Comparison of ENCODE assay signal across 12 cellular contexts in the genomic region with DNA sequence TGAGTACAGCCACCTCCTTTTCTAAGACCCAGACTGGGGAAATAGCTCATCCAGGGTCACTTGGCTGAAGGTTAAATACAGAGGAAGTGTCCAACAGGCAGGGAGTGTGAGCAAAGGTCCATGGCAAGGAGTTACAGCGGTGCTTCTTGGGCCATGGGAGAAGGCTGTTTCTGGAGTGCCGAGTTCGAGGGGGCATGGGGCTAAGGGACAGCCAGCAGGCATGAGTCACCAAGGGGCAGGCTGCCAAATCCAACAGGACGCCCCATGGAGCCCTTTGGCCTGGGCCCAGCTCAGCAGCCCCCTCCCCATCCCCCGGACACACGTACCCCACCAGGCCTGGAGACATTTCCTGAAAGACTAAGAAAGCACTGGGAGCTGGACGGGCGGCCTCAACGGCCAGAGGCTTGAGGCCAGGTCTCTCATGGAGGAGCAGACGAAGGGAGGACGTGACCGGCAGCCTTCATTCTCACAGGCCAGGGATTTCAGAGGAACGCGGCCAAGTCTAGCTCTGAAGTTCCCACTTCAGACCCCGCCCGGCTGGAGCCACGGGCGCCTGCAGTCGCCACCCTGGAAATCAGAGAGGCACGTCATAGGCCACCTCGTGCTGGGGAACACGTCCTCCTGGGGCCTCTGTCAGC.
A peak's percentile ranks its signal among the peaks of the same experiment; 100 is the strongest.
DNase-seq lines count a peak whose midpoint lies in the region; TF ChIP-seq lines count a peak whose summit lies in the region.
"Had no signal": no experiment of that assay in that cellular context is flagged by ENCODE, and none has a peak within 500 bp of the region (broad histone marks: within the 10 kb centered on the region; RNA-seq: fewer than 3 reads in every experiment).

No MANE protein-coding gene starts in this region.

- 33 to 50% methylated on average over 16 to 22 of the region's 22 CpGs for WGBS in tibial nerve, 2 donors

- H3K4me3 ChIP-seq in tibial nerve (no peak overlapping the region), colonic mucosa (no peak overlapping the region)
- H3K4me3 ChIP-seq: GM23248, SJSA1 had no signal

- intact Hi-C loops in colonic mucosa (cut with DNase I), result no loop called here

- peak; percentile 43 for DNase-seq in activated effector memory CD4-positive, alpha-beta T cell treated with anti-CD3 and anti-CD28 coated beads, Interleukin-2, amount 50 U/mL, for 16 hours
- no peak for DNase-seq in activated effector memory CD4-positive, alpha-beta T cell treated with Interleukin-2 at 50 U/mL for 16 hours
- DNase-seq in dermis blood vessel endothelial cell, result peak; percentile 97
- DNase-seq in lung microvascular endothelial cell (ENCODE audit: low read depth in 2 of 2), result peak; percentile 92 to 94
- peak; percentile 32 to 44 for DNase-seq in tibial nerve (ENCODE audit: low spot score in 2 of 2)
- no peak for DNase-seq in NCI-H69 (lab: John Stamatoyannopoulos, UW)
- no peak for DNase-seq in colonic mucosa
- DNase-seq in activated T-cell treated with anti-CD3 and anti-CD28 coated beads, Interleukin-2, amount 50 U/mL, for 1 hour, result no peak
- DNase-seq: GM23248, IMR-90, NCI-H2227 treated with DMSO at 0.1 percent for 48 hours had no signal

- peak overlapping the region in 1 of 2 donors; percentile 5 for H3K9ac ChIP-seq in colonic mucosa (ENCODE audit: low read depth in 2 of 2, low read length in 2 of 2)
- H3K9ac ChIP-seq: GM23248 had no signal

- H3K36me3 ChIP-seq in tibial nerve, result peaks cover 0 to 29% (median 0%) of the 10 kb centered on the region in 3 donors
- H3K36me3 ChIP-seq in colonic mucosa, result no peaks in the 10 kb centered on the region

- H3K27ac ChIP-seq in tibial nerve (peak overlapping the region in 2 of 4 donors; percentile 65 to 69), colonic mucosa (no peak overlapping the region)
- H3K27ac ChIP-seq: GM23248, SJSA1 had no signal

- TF ChIP-seq CTCF in tibial nerve (IDR thresholded peaks at IDR 0.05) (no peak), colonic mucosa (IDR thresholded peaks at IDR 0.05) (no peak)

- H3K27me3 ChIP-seq in tibial nerve, result no peaks in the 10 kb centered on the region
- no peaks in the 10 kb centered on the region for H3K27me3 ChIP-seq in colonic mucosa
- H3K27me3 ChIP-seq: SJSA1 had no signal

- TF ChIP-seq POLR2A in tibial nerve (IDR thresholded peaks at IDR 0.05), result no peak

- H3K9me3 ChIP-seq in tibial nerve (no peaks in the 10 kb centered on the region), colonic mucosa (no peaks in the 10 kb centered on the region)
- H3K9me3 ChIP-seq: SJSA1 had no signal

- H3K4me1 ChIP-seq in tibial nerve, result peaks cover 0 to 38% (median 5%) of the 10 kb centered on the region in 4 donors
- H3K4me1 ChIP-seq in colonic mucosa, result no peaks in the 10 kb centered on the region
- H3K4me1 ChIP-seq: SJSA1 had no signal

- peak in 1 of 2 donors; percentile 48 for TF ChIP-seq EP300 in tibial nerve (IDR thresholded peaks at IDR 0.05)

Comparison
In these comparisons a context has a peak if more than half of its experiments do, and no peak if none do; other contexts are left out.
1. DNase-seq: peak in activated effector memory CD4-positive, alpha-beta T cell treated with anti-CD3 and anti-CD28 coated beads, Interleukin-2, amount 50 U/mL, for 16 hours (single experiment), dermis blood vessel endothelial cell (single experiment), lung microvascular endothelial cell (2 of 2) and tibial nerve (2 of 2); none in activated effector memory CD4-positive, alpha-beta T cell treated with Interleukin-2 at 50 U/mL for 16 hours (single experiment), NCI-H69 (single experiment), colonic mucosa (single experiment) and activated T-cell treated with anti-CD3 and anti-CD28 coated beads, Interleukin-2, amount 50 U/mL, for 1 hour (single experiment).